In genomic region chr11:134170909-134171281, GRCh38 we compare ENCODE assay signal across 18 cellular contexts.
"Had no signal": no experiment of that assay in that cellular context is flagged by ENCODE, and none has a peak within 500 bp of the region (broad histone marks: within the 10 kb centered on the region; RNA-seq: fewer than 3 reads in every experiment).

No MANE protein-coding gene starts in this region.

- DNase-seq: activated gamma-delta T cell treated with Interleukin-2 at 50 U/mL for 16 hours; activated naive CD8-positive, alpha-beta T cell treated with anti-CD3 and anti-CD28 coated beads for 36 hours; activated T-cell treated with anti-CD3 and anti-CD28 coated beads, Interleukin-2, amount 50 U/mL, for 1 hour; central memory CD4-positive, alpha-beta T cell; cortex of kidney; effector CD8-positive, alpha-beta T cell; foreskin keratinocyte; left colon; naive thymus-derived CD4-positive, alpha-beta T cell; right lobe of liver; spleen; stimulated activated CD4-positive, alpha-beta T cell treated with anti-CD3 and anti-CD28 coated beads, Interleukin-1b, Interleukin-23, amount 100 ng/mL, for 48 hours; T-helper 2 cell; tibial artery had no signal

- FAIRE-seq: TTC549 had no signal

- ATAC-seq: foreskin keratinocyte; left colon; naive thymus-derived CD4-positive, alpha-beta T cell; stimulated activated memory B cell treated with anti-CD40 and anti-IgM and Interleukin-4, amounts not matched to agents 10 μg/mL and 1 μg/mL and 100 μg/mL, for 72 hours had no signal

- H3K4me3 ChIP-seq: lung, prostate gland, right lobe of liver, spleen, tibial artery had no signal
